In the genomic region with DNA sequence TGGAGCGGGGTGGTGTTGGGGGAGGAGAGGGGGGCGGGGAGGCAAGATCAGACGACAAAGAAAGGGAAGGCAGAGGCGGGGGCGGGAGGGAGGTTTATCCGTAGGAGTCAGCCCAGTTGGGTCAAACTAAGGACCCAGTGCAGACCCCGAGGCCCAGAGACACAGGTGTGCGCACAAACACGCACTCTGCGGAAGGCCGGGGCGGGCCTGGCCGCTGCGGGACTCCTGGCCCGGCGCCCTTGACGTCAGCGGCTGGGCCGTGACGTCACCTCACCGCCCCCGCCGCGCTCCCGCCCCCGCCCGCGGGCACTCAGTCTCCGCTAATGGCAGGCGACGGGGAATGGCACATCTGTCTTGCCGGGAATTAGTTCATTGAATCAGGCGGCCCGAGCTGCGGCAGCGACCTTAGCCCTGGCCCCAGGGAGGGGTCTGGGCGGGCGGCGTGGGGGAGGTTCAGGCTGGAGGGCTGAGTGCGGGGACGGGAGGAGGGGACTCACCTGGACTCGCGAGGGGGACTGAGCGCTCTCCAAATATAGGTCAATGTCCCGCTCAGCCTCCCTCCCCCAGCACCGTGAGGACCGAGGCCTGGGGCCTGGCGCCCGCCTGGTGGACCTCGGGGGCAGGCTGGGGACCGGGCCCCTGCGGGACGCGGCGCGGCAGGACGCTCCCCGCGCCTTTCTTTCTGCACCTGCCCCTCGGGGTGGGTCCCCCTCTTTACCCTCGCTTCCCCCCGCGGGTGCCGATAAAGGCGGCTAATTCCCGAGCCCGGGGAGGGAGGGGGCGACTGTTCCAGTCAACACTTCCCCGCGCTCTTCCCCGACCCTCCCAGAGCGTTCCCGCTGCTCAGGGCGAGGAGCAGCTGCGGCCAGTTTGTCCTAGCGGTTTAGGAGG, we compare ENCODE assay signal across 1 cellular context.
TF ChIP-seq lines count a peak whose summit lies in the region.

No MANE protein-coding gene starts in this region.

TF ChIP-seq in K562, 482 proteins besides CTCF, POLR2A, EP300 and RAD21:
- TF ChIP-seq NFE2 (IDR thresholded peaks at IDR 0.05; ENCODE audit: low read depth) (no peak), FOXJ2 (tag; IDR thresholded peaks at IDR 0.05) (no peak), CXXC5 (CRISPR knock-in tag; IDR thresholded peaks at IDR 0.05) (no peak), POLR2B (IDR thresholded peaks at IDR 0.05; ENCODE audit: low read depth, partially characterized antibody) (no peak), POLR2AphosphoS2 (IDR thresholded peaks at IDR 0.05; ENCODE audit: low read length) (no peak), RNF2 (IDR thresholded peaks at IDR 0.05) (no peak), ARHGAP35 (IDR thresholded peaks at IDR 0.05; ENCODE audit: partially characterized antibody) (no peak), MECOM (CRISPR knock-in tag; IDR thresholded peaks at IDR 0.05) (no peak), BCL6 (CRISPR knock-in tag; IDR thresholded peaks at IDR 0.05) (no peak), CREM (IDR thresholded peaks at IDR 0.05; ENCODE audit: low read depth) (peak; percentile 92), ATF7 (IDR thresholded peaks at IDR 0.05) (peak; percentile 37; the same call in 1 of the 2 replicates), CREB1 (IDR thresholded peaks at IDR 0.05) (peak; percentile 91), CREB1 (CRISPR knock-in tag; IDR thresholded peaks at IDR 0.05) (peak; percentile 83), ILF3 (IDR thresholded peaks at IDR 0.05; ENCODE audit: borderline replicate concordance) (no peak), LEF1 (IDR thresholded peaks at IDR 0.05) (no peak), NUFIP1 (IDR thresholded peaks at IDR 0.05; ENCODE audit: partially characterized antibody) (no peak), ATF1 (CRISPR knock-in tag; IDR thresholded peaks at IDR 0.05) (no peak), ATF1 (tag; IDR thresholded peaks at IDR 0.05) (peak; percentile 89), EGR1 (conservative IDR thresholded peaks at IDR 0.05) (peak; percentile 87)
- TF ChIP-seq, protein P1, sequence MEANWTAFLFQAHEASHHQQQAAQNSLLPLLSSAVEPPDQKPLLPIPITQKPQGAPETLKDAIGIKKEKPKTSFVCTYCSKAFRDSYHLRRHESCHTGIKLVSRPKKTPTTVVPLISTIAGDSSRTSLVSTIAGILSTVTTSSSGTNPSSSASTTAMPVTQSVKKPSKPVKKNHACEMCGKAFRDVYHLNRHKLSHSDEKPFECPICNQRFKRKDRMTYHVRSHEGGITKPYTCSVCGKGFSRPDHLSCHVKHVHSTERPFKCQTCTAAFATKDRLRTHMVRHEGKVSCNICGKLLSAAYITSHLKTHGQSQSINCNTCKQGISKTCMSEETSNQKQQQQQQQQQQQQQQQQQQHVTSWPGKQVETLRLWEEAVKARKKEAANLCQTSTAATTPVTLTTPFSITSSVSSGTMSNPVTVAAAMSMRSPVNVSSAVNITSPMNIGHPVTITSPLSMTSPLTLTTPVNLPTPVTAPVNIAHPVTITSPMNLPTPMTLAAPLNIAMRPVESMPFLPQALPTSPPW (CRISPR knock-in tag; IDR thresholded peaks at IDR 0.05), result peak; percentile 62
- TF ChIP-seq, protein P2, sequence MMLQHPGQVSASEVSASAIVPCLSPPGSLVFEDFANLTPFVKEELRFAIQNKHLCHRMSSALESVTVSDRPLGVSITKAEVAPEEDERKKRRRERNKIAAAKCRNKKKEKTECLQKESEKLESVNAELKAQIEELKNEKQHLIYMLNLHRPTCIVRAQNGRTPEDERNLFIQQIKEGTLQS (IDR thresholded peaks at IDR 0.05), result peak; percentile 71; the same call in 1 of the 2 replicates
- TF ChIP-seq, protein P2 (CRISPR knock-in tag; conservative IDR thresholded peaks at IDR 0.05), result no peak
- TF ChIP-seq, protein P3, sequence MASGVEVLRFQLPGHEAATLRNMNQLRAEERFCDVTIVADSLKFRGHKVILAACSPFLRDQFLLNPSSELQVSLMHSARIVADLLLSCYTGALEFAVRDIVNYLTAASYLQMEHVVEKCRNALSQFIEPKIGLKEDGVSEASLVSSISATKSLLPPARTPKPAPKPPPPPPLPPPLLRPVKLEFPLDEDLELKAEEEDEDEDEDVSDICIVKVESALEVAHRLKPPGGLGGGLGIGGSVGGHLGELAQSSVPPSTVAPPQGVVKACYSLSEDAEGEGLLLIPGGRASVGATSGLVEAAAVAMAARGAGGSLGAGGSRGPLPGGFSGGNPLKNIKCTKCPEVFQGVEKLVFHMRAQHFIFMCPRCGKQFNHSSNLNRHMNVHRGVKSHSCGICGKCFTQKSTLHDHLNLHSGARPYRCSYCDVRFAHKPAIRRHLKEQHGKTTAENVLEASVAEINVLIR (CRISPR knock-in tag; IDR thresholded peaks at IDR 0.05), result peak; percentile 24; the same call in 1 of the 2 replicates
TF ChIP-seq in K562: peak in this region for 8.
